8 cellular contexts compared by ENCODE assay signal in the genomic region with DNA sequence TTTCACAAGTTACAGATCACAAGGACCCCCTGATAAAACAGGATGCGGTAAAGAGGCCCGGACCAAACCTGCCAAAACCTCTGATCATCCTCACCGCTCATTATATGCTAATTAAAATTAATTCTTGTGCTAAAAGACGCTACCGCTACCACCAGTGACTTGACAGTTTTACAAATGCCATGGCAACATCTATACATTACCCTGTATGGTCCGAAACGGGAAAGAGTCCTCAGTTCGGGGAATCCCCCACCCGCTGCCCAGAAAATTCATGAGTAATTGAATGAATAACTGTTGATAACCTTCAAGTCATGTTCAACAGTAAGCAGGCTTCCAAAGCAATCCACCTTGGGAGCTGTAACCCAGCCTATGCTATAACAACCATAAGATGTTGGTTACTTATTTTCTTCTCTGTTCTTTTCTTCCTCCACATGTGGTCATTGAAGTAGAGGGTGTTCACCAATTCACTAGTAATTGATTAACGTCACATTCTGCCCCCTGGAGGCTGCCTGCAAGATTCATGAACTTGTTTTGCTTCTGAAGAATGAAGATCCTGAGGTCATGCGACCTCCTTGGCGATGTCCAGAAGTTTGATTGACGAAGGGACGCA. TPM values are rescaled to one million over a fixed set of nuclear protein-coding genes. Genes with fewer than 3 reads are reported as not detected.
DNase-seq lines count a peak whose midpoint lies in the region; ATAC-seq and TF ChIP-seq lines count a peak whose summit lies in the region.

No MANE protein-coding gene starts in this region.

- TF ChIP-seq CTCF in Calu3 (IDR thresholded peaks at IDR 0.05; ENCODE audit: unreplicated experiment), result peak; percentile 61
- TF ChIP-seq CTCF in HFFc6 (IDR thresholded peaks at IDR 0.05), result peak; percentile 78
- TF ChIP-seq CTCF in fibroblast of pulmonary artery (IDR thresholded peaks at IDR 0.05; ENCODE audit: low read length, missing control alignments), result peak; percentile 61

- ATAC-seq in GM19467 (IDR thresholded peaks at IDR 0.05; ENCODE audit: unreplicated experiment), result no peak

- peaks cover 21% of the 10 kb centered on the region for H3K4me1 Mint-ChIP-seq in Calu3 (ENCODE audit: low read depth, unreplicated experiment)
- no peaks in the 10 kb centered on the region for H3K4me1 Mint-ChIP-seq in HFFc6 (ENCODE audit: low read depth)
- H3K4me1 Mint-ChIP-seq in activated T-cell treated with anti-CD3 and anti-CD28 coated beads, Interleukin-2, amount 50 U/mL, for 24 hours (ENCODE audit: low read depth), result peaks cover 67% of the 10 kb centered on the region

- H3K4me3 Mint-ChIP-seq in Calu3 (ENCODE audit: low read depth, unreplicated experiment) (no peak overlapping the region), HFFc6 (no peak overlapping the region)
- H3K4me3 Mint-ChIP-seq in activated T-cell treated with anti-CD3 and anti-CD28 coated beads, Interleukin-2, amount 50 U/mL, for 24 hours, result peak overlapping the region; percentile 36

- H3K27ac Mint-ChIP-seq in Calu3 (ENCODE audit: unreplicated experiment), result no peak overlapping the region
- H3K27ac Mint-ChIP-seq in HFFc6, result no peak overlapping the region
- H3K27ac Mint-ChIP-seq in activated T-cell treated with anti-CD3 and anti-CD28 coated beads, Interleukin-2, amount 50 U/mL, for 24 hours, result peak overlapping the region; percentile 93

- H3K9me3 Mint-ChIP-seq in Calu3 (ENCODE audit: low read depth, unreplicated experiment) (no peaks in the 10 kb centered on the region), HFFc6 (no peaks in the 10 kb centered on the region)
- no peaks in the 10 kb centered on the region for H3K9me3 Mint-ChIP-seq in activated T-cell treated with anti-CD3 and anti-CD28 coated beads, Interleukin-2, amount 50 U/mL, for 24 hours

- CTCF ChIA-PET in Calu3 (lab: Charles Lee), result interaction anchor here (0.6 to 1.2 kb wide), 5 partner anchors 18 to 345 kb away, joined by 3 to 4 read pairs (median 3); no protein-coding TSS in a partner anchor

- no TSS peak for BruUV-seq in Calu3 (replicated peaks; lab: Mats Ljungman, UMichigan)

- H3K36me3 Mint-ChIP-seq in Calu3 (ENCODE audit: insufficient read depth, unreplicated experiment) (no peaks in the 10 kb centered on the region), HFFc6 (ENCODE audit: low read depth) (no peaks in the 10 kb centered on the region)
- H3K36me3 Mint-ChIP-seq in activated T-cell treated with anti-CD3 and anti-CD28 coated beads, Interleukin-2, amount 50 U/mL, for 24 hours (ENCODE audit: low read depth), result no peaks in the 10 kb centered on the region

- H3K4me3 ChIP-seq in fibroblast of pulmonary artery (replicated peaks; ENCODE audit: low read depth, low read length), result no peak overlapping the region

- H3K27me3 Mint-ChIP-seq in Calu3 (ENCODE audit: unreplicated experiment), result peaks cover 17% of the 10 kb centered on the region
- H3K27me3 Mint-ChIP-seq in HFFc6 (ENCODE audit: insufficient read depth), result peaks cover 40% of the 10 kb centered on the region
- H3K27me3 Mint-ChIP-seq in activated T-cell treated with anti-CD3 and anti-CD28 coated beads, Interleukin-2, amount 50 U/mL, for 24 hours, result no peaks in the 10 kb centered on the region

- intact Hi-C loops in Calu3 (cut with micrococcal nuclease; ENCODE audit: unreplicated experiment), result loop anchor here (1.0 to 5.0 kb wide), 4 partner anchors 103 to 350 kb away; a partner anchor contains a TSS

- DNase-seq in Calu3, result peak; percentile 81
- DNase-seq in HFFc6, result peak; percentile 15
- DNase-seq in OCI-M2 (lab: John Stamatoyannopoulos, UW; ENCODE audit: unreplicated experiment), result peak; percentile 14
- DNase-seq in activated T-cell treated with anti-CD3 and anti-CD28 coated beads, Interleukin-2, amount 50 U/mL, for 24 hours, result peak; percentile 75
- peak; percentile 69 for DNase-seq in fibroblast of pulmonary artery (ENCODE audit: low read depth)
- peak; percentile 58 for DNase-seq in stimulated activated CD4-positive, alpha-beta T cell treated with anti-CD3 and anti-CD28 coated beads, Interleukin-12 subunit alpha, Interleukin-12 subunit beta, amount 100 ng/mL, for 4 hours
- DNase-seq in retina, result no peak

RNA-seq across cellular contexts. Expression of a gene that starts 20.6 kb away (rescaled TPM):
- total RNA-seq in Calu3 (2022), result not detected in 2 replicates
- under 1 TPM in 2 of 6 experiments, not detected in 4; 0.33 to 0.37 TPM for total RNA-seq in HFFc6 (2021; fragmentation: NEBNext Ultra II Directional; extraction: Animal tissue kit (Norgen Biotek cat#: 25700))

RNA-seq across cellular contexts. Expression of a gene that starts 34.8 kb away (rescaled TPM):
- total RNA-seq in Calu3 (2022), result 10.5 and 11.8 TPM in 2 replicates
- total RNA-seq in HFFc6 (2021; fragmentation: NEBNext Ultra II Directional; extraction: Animal tissue kit (Norgen Biotek cat#: 25700)), result 1 to 10 TPM; 6.2 to 7.2 (median 6.8) TPM

RNA-seq across cellular contexts. Expression of a gene that starts 40.6 kb away (rescaled TPM):
- 12.3 and 16.1 TPM in 2 replicates for total RNA-seq in Calu3 (2022)
- total RNA-seq in HFFc6 (2021; fragmentation: NEBNext Ultra II Directional; extraction: Animal tissue kit (Norgen Biotek cat#: 25700)), result 1 to 10 TPM; 1.9 to 7.0 (median 5.9) TPM
